ENCODE assay signal across 19 cellular contexts in the genomic region with DNA sequence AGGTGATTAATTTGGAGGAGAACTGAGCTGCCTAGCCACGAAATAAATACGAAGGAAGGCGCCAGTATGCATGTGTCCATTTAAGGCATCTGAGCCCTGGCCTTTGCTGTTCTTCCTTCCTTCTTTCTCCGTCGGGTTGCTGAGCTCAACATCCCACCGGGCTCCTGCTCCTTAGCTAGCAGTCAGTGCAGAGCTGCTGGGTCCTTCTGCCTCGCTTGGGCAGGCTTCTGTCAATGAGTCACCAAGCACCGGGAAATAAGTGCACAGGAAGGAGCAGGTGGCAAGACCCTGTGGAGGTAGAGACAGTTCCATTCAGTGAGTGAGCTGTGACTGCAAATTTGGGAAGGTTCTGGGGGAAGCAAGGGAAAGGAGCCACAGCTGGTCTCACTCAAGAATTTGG.
A peak's percentile ranks its signal among the peaks of the same experiment; 100 is the strongest.
DNase-seq lines count a peak whose midpoint lies in the region; ATAC-seq and TF ChIP-seq lines count a peak whose summit lies in the region.
"Had no signal": no experiment of that assay in that cellular context is flagged by ENCODE, and none has a peak within 500 bp of the region (broad histone marks: within the 10 kb centered on the region; RNA-seq: fewer than 3 reads in every experiment).

No MANE protein-coding gene starts in this region.

- H3K27ac Mint-ChIP-seq in brain = peak overlapping the region in 3 of 5 experiments; percentile 81 to 95 (median 89)
- H3K27ac Mint-ChIP-seq in neural progenitor cell = peak overlapping the region; percentile 91

- H3K36me3 Mint-ChIP-seq in brain (peaks cover 28% of the 10 kb centered on the region), neural progenitor cell (peaks cover 41% of the 10 kb centered on the region)

- H4K20me1 ChIP-seq in DOHH2 (ENCODE audit: control insufficient read depth, insufficient read depth, low read depth, low read length) = no peaks in the 10 kb centered on the region
- H4K20me1 ChIP-seq in neural progenitor cell (ENCODE audit: low read depth) = peaks cover 33% of the 10 kb centered on the region

- ATAC-seq in GM21447 (IDR thresholded peaks at IDR 0.05; ENCODE audit: unreplicated experiment) (peak; percentile 37), GM18868 (IDR thresholded peaks at IDR 0.05; ENCODE audit: unreplicated experiment) (no peak), GM21390 (IDR thresholded peaks at IDR 0.05; ENCODE audit: unreplicated experiment) (no peak), GM21619 (IDR thresholded peaks at IDR 0.05; ENCODE audit: unreplicated experiment) (no peak)
- ATAC-seq: heart left ventricle; left colon; naive thymus-derived CD8-positive, alpha-beta T cell had no signal

- H3K9me3 ChIP-seq in DOHH2 (ENCODE audit: control insufficient read depth, insufficient read depth, low read length) = no peaks in the 10 kb centered on the region
- H3K9me3 ChIP-seq in neural progenitor cell (ENCODE audit: low read depth) = no peaks in the 10 kb centered on the region
- H3K9me3 ChIP-seq: heart left ventricle had no signal

- H3K4me2 ChIP-seq in DOHH2 (ENCODE audit: low read length) (peak overlapping the region; percentile 87), neural progenitor cell (no peak overlapping the region)

- peak overlapping the region; percentile 93 for H3K27ac ChIP-seq in DOHH2 (ENCODE audit: low read depth, low read length)
- no peak overlapping the region for H3K27ac ChIP-seq in neural progenitor cell
- H3K27ac ChIP-seq: C4-2B, RWPE1 had no signal

- DNase-seq in neural progenitor cell (ENCODE audit: low spot score) = no peak
- no peak for DNase-seq in NCI-H2171 (lab: John Stamatoyannopoulos, UW)
- DNase-seq: activated CD8-positive, alpha-beta memory T cell treated with anti-CD3 and anti-CD28 coated beads for 24 hours; activated naive CD4-positive, alpha-beta T cell; caudate nucleus; left colon; NCI-H1694; NCI-H510A treated with DMSO at 0.1 percent for 48 hours had no signal

- no peak overlapping the region for H3K9ac ChIP-seq in neural progenitor cell

- H3K27me3 ChIP-seq in DOHH2 (ENCODE audit: control insufficient read depth, low read length) (no peaks in the 10 kb centered on the region), neural progenitor cell (no peaks in the 10 kb centered on the region)
- H3K27me3 ChIP-seq: heart left ventricle had no signal

- H3K79me2 ChIP-seq in DOHH2 (ENCODE audit: control insufficient read depth, low read length) (peaks cover 2% of the 10 kb centered on the region; the same call in 1 of the 2 replicates), neural progenitor cell (ENCODE audit: low read depth) (no peaks in the 10 kb centered on the region)

- peaks cover 90% of the 10 kb centered on the region for H3K4me1 ChIP-seq in DOHH2 (ENCODE audit: control insufficient read depth, low read length)
- peaks cover 5% of the 10 kb centered on the region for H3K4me1 ChIP-seq in neural progenitor cell

- TF ChIP-seq CTCF in DOHH2 (IDR thresholded peaks at IDR 0.05; ENCODE audit: low read depth, low read length, poor library complexity, severe bottlenecking) (no peak), brain (conservative IDR thresholded peaks at IDR 0.05) (no peak), neural progenitor cell (IDR thresholded peaks at IDR 0.05) (no peak)

- H3K9me3 Mint-ChIP-seq in brain (no peaks in the 10 kb centered on the region), neural progenitor cell (no peaks in the 10 kb centered on the region)
- H3K9me3 Mint-ChIP-seq: IgD-negative memory B cell; naive thymus-derived CD8-positive, alpha-beta T cell had no signal

- H3K4me3 Mint-ChIP-seq in brain (no peak overlapping the region), neural progenitor cell (no peak overlapping the region)

- H3K27me3 Mint-ChIP-seq in brain (no peaks in the 10 kb centered on the region), neural progenitor cell (ENCODE audit: insufficient read depth, low read depth) (peaks cover 2% of the 10 kb centered on the region)
- H3K27me3 Mint-ChIP-seq: IgD-negative memory B cell; naive thymus-derived CD8-positive, alpha-beta T cell had no signal

- H3K4me3 ChIP-seq in DOHH2 (ENCODE audit: low read length) (peak overlapping the region; percentile 69), neural progenitor cell (no peak overlapping the region)
- H3K4me3 ChIP-seq: heart left ventricle had no signal

- peaks cover 58% of the 10 kb centered on the region for H3K4me1 Mint-ChIP-seq in brain
- peaks cover 39% of the 10 kb centered on the region for H3K4me1 Mint-ChIP-seq in neural progenitor cell

- no peak overlapping the region for H2AFZ ChIP-seq in neural progenitor cell (replicated peaks)

- H3K36me3 ChIP-seq in DOHH2 (ENCODE audit: control insufficient read depth, low read length) (peaks cover 59% of the 10 kb centered on the region), neural progenitor cell (no peaks in the 10 kb centered on the region)

- peaks cover 28% of the 10 kb centered on the region for H3F3A ChIP-seq in DOHH2 (ENCODE audit: control insufficient read depth, insufficient read depth)
- H3F3A ChIP-seq in neural progenitor cell (ENCODE audit: low read depth) = no peaks in the 10 kb centered on the region

- no peaks in the 10 kb centered on the region for H3K9me2 ChIP-seq in DOHH2 (replicated peaks; ENCODE audit: control insufficient read depth, low read length)
